ENCODE assay signal across 8 cellular contexts in genomic region chr14:99430491-99430890, GRCh38. TPM values are rescaled to one million over a fixed set of nuclear protein-coding genes. Genes with fewer than 3 reads are reported as not detected.
A peak's percentile ranks its signal among the peaks of the same experiment; 100 is the strongest.
DNase-seq lines count a peak whose midpoint lies in the region; ATAC-seq and TF ChIP-seq lines count a peak whose summit lies in the region.

No MANE protein-coding gene starts in this region.

- H3K4me3 ChIP-seq in cardiac muscle cell: no peak overlapping the region
- H3K4me3 ChIP-seq in right atrium auricular region: no peak overlapping the region

- H3K9me3 ChIP-seq in cardiac muscle cell (ENCODE audit: low read depth): no peaks in the 10 kb centered on the region
- peaks cover 0 to 9% of the 10 kb centered on the region in 2 donors for H3K9me3 ChIP-seq in right atrium auricular region

- no peaks in the 10 kb centered on the region for H3K9me3 Mint-ChIP-seq in neural crest cell

- peaks cover 38% of the 10 kb centered on the region for H3K36me3 Mint-ChIP-seq in neural crest cell (ENCODE audit: low read depth)

- H3K27ac ChIP-seq in cardiac muscle cell: peak overlapping the region; percentile 70
- H3K27ac ChIP-seq in right atrium auricular region: no peak overlapping the region

- peaks cover 20% of the 10 kb centered on the region for H3K4me1 ChIP-seq in cardiac muscle cell (ENCODE audit: low read depth)
- H3K4me1 ChIP-seq in right atrium auricular region: peaks cover 0 to 15% of the 10 kb centered on the region in 2 donors

- peak in 1 of 2 donors; percentile 34 for DNase-seq in cardiac muscle cell (ENCODE audit: low read depth in 1 of 2, low spot score in 1 of 2)
- DNase-seq in right atrium auricular region (ENCODE audit: low spot score): no peak
- DNase-seq in central memory CD4-positive, alpha-beta T cell: peak; percentile 10
- no peak for DNase-seq in neural crest cell (ENCODE audit: low read depth, low spot score)
- no peak for DNase-seq in NCI-H748 (lab: John Stamatoyannopoulos, UW; ENCODE audit: unreplicated experiment)
- no peak for DNase-seq in NOMO-1 (lab: John Stamatoyannopoulos, UW; ENCODE audit: unreplicated experiment in 2 of 2)

- H3K27me3 ChIP-seq in cardiac muscle cell (no peaks in the 10 kb centered on the region), right atrium auricular region (no peaks in the 10 kb centered on the region)

- peak; percentile 27 for TF ChIP-seq CTCF in cardiac muscle cell (IDR thresholded peaks at IDR 0.05; ENCODE audit: low read depth, low read length)
- peak in 1 of 2 donors; percentile 37 for TF ChIP-seq CTCF in right atrium auricular region (IDR thresholded peaks at IDR 0.05)
- TF ChIP-seq CTCF in LNCAP (IDR thresholded peaks at IDR 0.05): peak; percentile 63
- peak; percentile 55 for TF ChIP-seq CTCF in neural crest cell (conservative IDR thresholded peaks at IDR 0.05)

- H3K27ac Mint-ChIP-seq in neural crest cell (ENCODE audit: unreplicated experiment): no peak overlapping the region

- no peaks in the 10 kb centered on the region for H3K27me3 Mint-ChIP-seq in neural crest cell (ENCODE audit: low read depth)

- no peak overlapping the region for H3K4me3 Mint-ChIP-seq in neural crest cell

- no peaks in the 10 kb centered on the region for H3K4me1 Mint-ChIP-seq in neural crest cell

- H3K36me3 ChIP-seq in cardiac muscle cell (no peaks in the 10 kb centered on the region), right atrium auricular region (peaks cover 24% of the 10 kb centered on the region)

- ATAC-seq in HG03457 (IDR thresholded peaks at IDR 0.05; ENCODE audit: unreplicated experiment): no peak

RNA-seq across cellular contexts. Expression of gene SETD3, which starts 50.2 kb away (rescaled TPM):
- 59.4 and 67.5 TPM in 2 replicates for total RNA-seq in cardiac muscle cell
- polyA plus RNA-seq in cardiac muscle cell: 60.1 and 71.4 TPM in 2 replicates
- 100 to 1,000 TPM in 1 of 2 donors, 10 to 100 TPM in 1; 84.2 to 114 TPM for total RNA-seq in right atrium auricular region
- 33.1 and 36.1 TPM in 2 replicates for total RNA-seq in neural crest cell

RNA-seq across cellular contexts. Expression of gene CCNK, which starts 50.7 kb away (rescaled TPM):
- total RNA-seq in cardiac muscle cell (14.2 and 17.3 TPM in 2 replicates), right atrium auricular region (10 to 100 TPM; 13.9 to 17.1 TPM), neural crest cell (69.6 and 71.8 TPM in 2 replicates)
- polyA plus RNA-seq in cardiac muscle cell: 13.3 and 13.7 TPM in 2 replicates
